9 cellular contexts compared by ENCODE assay signal in the genomic region with DNA sequence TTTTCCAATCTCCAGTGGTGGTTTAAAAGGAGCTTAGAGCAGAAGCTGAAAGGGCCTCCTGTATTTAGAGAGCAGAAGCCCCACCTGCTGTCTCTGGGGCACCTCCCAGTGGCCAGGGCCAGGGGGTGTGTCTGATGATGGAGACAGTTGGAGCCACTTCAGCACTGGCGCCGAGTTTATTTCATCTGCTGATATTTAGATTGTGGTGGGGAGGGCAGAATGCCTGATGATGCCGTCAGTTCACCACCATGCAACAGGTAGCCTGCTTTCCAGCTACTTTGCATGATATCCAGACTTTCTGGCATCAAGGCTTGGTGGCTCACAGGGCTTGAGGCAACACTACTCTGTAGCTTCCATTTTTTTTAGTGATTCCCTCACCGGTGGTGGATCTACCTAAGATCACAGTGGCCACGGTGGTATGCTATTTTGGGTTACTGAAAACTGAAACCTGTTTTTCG.
DNase-seq lines count a peak whose midpoint lies in the region; ATAC-seq and TF ChIP-seq lines count a peak whose summit lies in the region.
"Had no signal": no experiment of that assay in that cellular context is flagged by ENCODE, and none has a peak within 500 bp of the region (broad histone marks: within the 10 kb centered on the region; RNA-seq: fewer than 3 reads in every experiment).

No MANE protein-coding gene starts in this region.

- H3K4me3 ChIP-seq in Loucy (ENCODE audit: low read length, poor library complexity, severe bottlenecking) (no peak overlapping the region), endodermal cell (ENCODE audit: low read length) (no peak overlapping the region), upper lobe of left lung (peak overlapping the region in 3 of 4 donors; percentile 14 to 24 (median 19))

- H3K27ac ChIP-seq in endodermal cell (ENCODE audit: low read depth, low read length) (peak overlapping the region; percentile 34), upper lobe of left lung (peak overlapping the region in 3 of 4 donors; percentile 41 to 70 (median 65))
- H3K27ac ChIP-seq: HL-60 had no signal

- H3K4me2 ChIP-seq in Loucy (ENCODE audit: low read depth, low read length, poor library complexity, severe bottlenecking) = peak overlapping the region; percentile 11

- no peak overlapping the region for H2AFZ ChIP-seq in Loucy (ENCODE audit: low read length)

- H3K9me2 ChIP-seq in Loucy (replicated peaks; ENCODE audit: low read depth, low read length) = no peaks in the 10 kb centered on the region

- H3K9ac ChIP-seq in Loucy (ENCODE audit: low read depth, low read length, poor library complexity, severe bottlenecking) = no peak overlapping the region
- no peak overlapping the region for H3K9ac ChIP-seq in endodermal cell (ENCODE audit: extremely low read depth, low read length, poor library complexity, severe bottlenecking)

- 82 to 83% methylated on average over 3 to 6 of the region's 6 CpGs for WGBS in endodermal cell (ENCODE audit: insufficient coverage in 1 of 2, insufficient read length in 1 of 2), 2 experiments
- 69 to 81% methylated on average over 3 to 5 of the region's 6 CpGs for WGBS in upper lobe of left lung, 2 donors

- no peak for TF ChIP-seq EP300 in upper lobe of left lung (IDR thresholded peaks at IDR 0.05)

- no peaks in the 10 kb centered on the region for H3K36me3 Mint-ChIP-seq in endodermal cell (ENCODE audit: low read depth)

- H3K27me3 ChIP-seq in Loucy (ENCODE audit: insufficient read depth, low read length, poor library complexity, severe bottlenecking) = no peaks in the 10 kb centered on the region
- peaks cover 12% of the 10 kb centered on the region for H3K27me3 ChIP-seq in endodermal cell (ENCODE audit: control insufficient read depth, insufficient read depth, low read length, poor library complexity, severe bottlenecking)
- no peaks in the 10 kb centered on the region for H3K27me3 ChIP-seq in upper lobe of left lung

- H3K27ac Mint-ChIP-seq in endodermal cell = no peak overlapping the region

- TF ChIP-seq CTCF in Loucy (conservative IDR thresholded peaks at IDR 0.05; ENCODE audit: low read length) = peak; percentile 61
- peak; percentile 61 for TF ChIP-seq CTCF in endodermal cell (conservative IDR thresholded peaks at IDR 0.05)
- TF ChIP-seq CTCF in upper lobe of left lung (IDR thresholded peaks at IDR 0.05) = peak in 3 of 6 experiments; percentile 9 to 21 (median 14)

- peaks cover 32% of the 10 kb centered on the region for H3K4me1 Mint-ChIP-seq in endodermal cell

- H3K4me1 ChIP-seq in Loucy (ENCODE audit: insufficient read depth, low read length, poor library complexity, severe bottlenecking) (peaks cover 46% of the 10 kb centered on the region), endodermal cell (ENCODE audit: control insufficient read depth, insufficient read depth, low read length) (peaks cover 2% of the 10 kb centered on the region), upper lobe of left lung (peaks cover 4 to 17% (median 13%) of the 10 kb centered on the region in 4 donors)

- H3K9me3 Mint-ChIP-seq in endodermal cell = no peaks in the 10 kb centered on the region

- DNase-seq in COLO829 (ENCODE audit: low spot score) = peak; percentile 42
- DNase-seq in T follicular helper cell (ENCODE audit: low read depth) = peak; percentile 12
- DNase-seq in endodermal cell = peak; percentile 83
- peak; percentile 92 for DNase-seq in myocyte (ENCODE audit: low read depth)
- peak; percentile 21 to 73 for DNase-seq in upper lobe of left lung
- DNase-seq in SKM-1 treated with dmso at 0.1 percent for 144 hours (lab: John Stamatoyannopoulos, UW; ENCODE audit: unreplicated experiment) = no peak

- no peaks in the 10 kb centered on the region for H3K9me3 ChIP-seq in Loucy (ENCODE audit: insufficient read depth, low read depth, low read length)
- H3K9me3 ChIP-seq in endodermal cell (ENCODE audit: control insufficient read depth, low read length) = no peaks in the 10 kb centered on the region
- H3K9me3 ChIP-seq in upper lobe of left lung = no peaks in the 10 kb centered on the region

- H4K20me1 ChIP-seq in Loucy (ENCODE audit: insufficient read depth, low read length, poor library complexity, severe bottlenecking) = peaks cover 6% of the 10 kb centered on the region

- H3F3A ChIP-seq in Loucy (ENCODE audit: low read depth) = no peaks in the 10 kb centered on the region

- TF ChIP-seq POLR2A in upper lobe of left lung (IDR thresholded peaks at IDR 0.05) = peak in 1 of 4 donors; percentile 36

- peaks cover 20% of the 10 kb centered on the region for H3K27me3 Mint-ChIP-seq in endodermal cell (ENCODE audit: insufficient read depth)

- peak; percentile 78 to 85 for ATAC-seq in upper lobe of left lung (ENCODE audit: low FRiP score in 2 of 2)
- no peak for ATAC-seq in HG03342 (IDR thresholded peaks at IDR 0.05; ENCODE audit: unreplicated experiment)

- H3K36me3 ChIP-seq in Loucy (ENCODE audit: insufficient read depth, low read length) (peaks cover 5% of the 10 kb centered on the region; the same call in 1 of the 2 replicates), endodermal cell (ENCODE audit: control insufficient read depth, insufficient read depth, low read length) (no peaks in the 10 kb centered on the region), upper lobe of left lung (no peaks in the 10 kb centered on the region)

- peaks cover 22% of the 10 kb centered on the region; the same call in 1 of the 2 replicates for H3K79me2 ChIP-seq in Loucy (ENCODE audit: insufficient read depth, low read length)

- H3K4me3 Mint-ChIP-seq in endodermal cell = no peak overlapping the region

Comparison
In these comparisons a context has a peak if more than half of its experiments do, and no peak if none do; other contexts are left out.
1. H3K4me3 ChIP-seq: peak in upper lobe of left lung (3 of 4); none in Loucy (single experiment) and endodermal cell (single experiment).